8 cellular contexts compared by ENCODE assay signal in the genomic region with DNA sequence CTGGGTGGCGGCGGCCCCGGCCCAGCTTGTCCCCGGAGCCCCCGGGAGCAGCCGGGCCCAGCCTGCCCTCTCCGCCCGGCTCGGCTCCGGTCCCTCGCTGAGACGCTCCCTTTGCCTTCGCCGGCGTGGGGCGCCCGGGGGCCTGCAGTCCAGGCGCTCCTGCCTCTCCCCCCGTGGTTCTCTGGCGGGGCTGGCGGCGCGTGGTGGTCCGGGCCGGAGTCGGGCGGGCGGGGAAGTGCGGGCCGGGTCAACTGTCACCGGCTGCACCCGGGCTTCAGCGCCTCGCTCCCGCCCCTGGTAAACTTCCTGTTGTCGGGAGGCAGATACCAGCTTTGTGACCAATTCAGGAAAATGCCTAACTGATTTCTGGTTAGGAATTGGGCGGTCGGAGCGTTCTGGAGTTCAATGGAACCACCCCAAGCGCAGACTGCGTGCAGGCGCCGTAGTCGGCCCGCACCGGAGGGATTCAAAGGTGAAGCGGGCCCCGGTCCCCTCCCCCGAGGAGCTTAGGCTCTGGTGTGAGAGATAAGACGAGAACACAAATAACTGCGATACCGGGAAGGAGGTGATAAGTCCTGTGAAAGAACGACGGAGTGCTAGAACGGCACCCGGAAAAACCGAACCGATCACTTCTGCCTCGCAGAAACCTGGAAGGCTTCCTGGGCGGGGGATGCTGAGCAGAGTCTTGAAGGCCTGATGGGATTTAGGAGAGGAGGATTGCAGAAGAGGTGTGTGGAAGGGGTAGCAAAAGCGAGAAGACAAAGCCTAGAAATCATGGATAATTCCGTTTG. TPM values are rescaled to one million over a fixed set of nuclear protein-coding genes. Genes with fewer than 3 reads are reported as not detected.
A peak's percentile ranks its signal among the peaks of the same experiment; 100 is the strongest.
DNase-seq lines count a peak whose midpoint lies in the region; ATAC-seq and TF ChIP-seq lines count a peak whose summit lies in the region.

No MANE protein-coding gene starts in this region.

- peak overlapping the region; percentile 79 for H3K9ac ChIP-seq in MM.1S (ENCODE audit: low read length)
- H3K9ac ChIP-seq in duodenal mucosa (ENCODE audit: low read depth in 1 of 2, low read length in 2 of 2): peak overlapping the region; percentile 44 to 82

- peak; percentile 46 for DNase-seq in MM.1S
- DNase-seq in activated CD4-positive, alpha-beta T cell treated with anti-CD3 and anti-CD28 coated beads, Interleukin-2, amount 50 U/mL, for 1 hour: peak; percentile 47
- peak; percentile 71 for DNase-seq in lower lobe of right lung
- DNase-seq in stimulated activated CD8-positive, alpha-beta memory T cell treated with anti-CD3 and anti-CD28 coated beads, Interleukin-12 subunit alpha, Interleukin-12 subunit beta, amount 100 ng/mL, for 4 hours (ENCODE audit: low read depth): peak; percentile 12
- no peak for DNase-seq in H4 (ENCODE audit: low spot score)

- H3K79me2 ChIP-seq in DOHH2 (ENCODE audit: control insufficient read depth, low read length) (peaks cover 56% of the 10 kb centered on the region), MM.1S (ENCODE audit: low read length) (peaks cover 56% of the 10 kb centered on the region)

- peak overlapping the region; percentile 91 for H3K4me3 ChIP-seq in DOHH2 (ENCODE audit: low read length)
- H3K4me3 ChIP-seq in MM.1S (ENCODE audit: low read length): peak overlapping the region; percentile 94
- H3K4me3 ChIP-seq in duodenal mucosa (ENCODE audit: low read depth in 1 of 2, low read length in 2 of 2): peak overlapping the region; percentile 72 to 88
- H3K4me3 ChIP-seq in lower lobe of right lung: peak overlapping the region; percentile 95

- H3K9me3 ChIP-seq in DOHH2 (ENCODE audit: control insufficient read depth, insufficient read depth, low read length) (no peaks in the 10 kb centered on the region), MM.1S (replicated peaks; ENCODE audit: insufficient read depth, low read length) (no peaks in the 10 kb centered on the region), duodenal mucosa (ENCODE audit: control insufficient read depth in 1 of 2, low read length in 2 of 2) (no peaks in the 10 kb centered on the region), lower lobe of right lung (no peaks in the 10 kb centered on the region)

- ATAC-seq in GM21737 (IDR thresholded peaks at IDR 0.05; ENCODE audit: unreplicated experiment) (peak; percentile 17), lower lobe of right lung (peak; percentile 52 to 54)

- H3K4me2 ChIP-seq in DOHH2 (ENCODE audit: low read length): peak overlapping the region; percentile 78
- H3K4me2 ChIP-seq in MM.1S (ENCODE audit: low read depth, low read length): peak overlapping the region; percentile 82

- H3F3A ChIP-seq in DOHH2 (ENCODE audit: control insufficient read depth, insufficient read depth) (0 out of 2 replicates have a peak, but pooled peaks cover 4% of the 10 kb centered on the region), MM.1S (ENCODE audit: insufficient read depth, low read length) (peaks cover 9% of the 10 kb centered on the region)

- H3K36me3 ChIP-seq in DOHH2 (ENCODE audit: control insufficient read depth, low read length) (peaks cover 9% of the 10 kb centered on the region), MM.1S (replicated peaks; ENCODE audit: insufficient read depth, low read length) (no peaks in the 10 kb centered on the region), duodenal mucosa (ENCODE audit: control insufficient read depth in 1 of 2, insufficient read depth in 2 of 2, low read length in 2 of 2) (no peaks in the 10 kb centered on the region), lower lobe of right lung (no peaks in the 10 kb centered on the region)

- H3K9me2 ChIP-seq in DOHH2 (replicated peaks; ENCODE audit: control insufficient read depth, low read length) (no peaks in the 10 kb centered on the region), MM.1S (replicated peaks; ENCODE audit: insufficient read depth, low read length) (no peaks in the 10 kb centered on the region)

- H2AFZ ChIP-seq in MM.1S (ENCODE audit: low read length): peak overlapping the region; percentile 42; the same call in 1 of the 2 replicates

- H3K27me3 ChIP-seq in DOHH2 (ENCODE audit: control insufficient read depth, low read length) (no peaks in the 10 kb centered on the region; the same call in 1 of the 2 replicates), MM.1S (replicated peaks; ENCODE audit: insufficient read depth, low read length) (no peaks in the 10 kb centered on the region), duodenal mucosa (ENCODE audit: control insufficient read depth in 1 of 2, insufficient read depth in 2 of 2, low read length in 2 of 2) (no peaks in the 10 kb centered on the region), lower lobe of right lung (ENCODE audit: low read depth) (no peaks in the 10 kb centered on the region)

- intact Hi-C loops in lower lobe of right lung (cut with DNase I): no loop called here

- H3K4me1 ChIP-seq in DOHH2 (ENCODE audit: control insufficient read depth, low read length): peaks cover 48% of the 10 kb centered on the region
- peaks cover 11% of the 10 kb centered on the region for H3K4me1 ChIP-seq in MM.1S (ENCODE audit: low read length)
- H3K4me1 ChIP-seq in duodenal mucosa (ENCODE audit: control insufficient read depth in 1 of 2, insufficient read depth in 2 of 2, low read length in 2 of 2): peaks cover 26 to 33% of the 10 kb centered on the region in 2 donors
- H3K4me1 ChIP-seq in lower lobe of right lung: peaks cover 55% of the 10 kb centered on the region

- H4K20me1 ChIP-seq in DOHH2 (ENCODE audit: control insufficient read depth, insufficient read depth, low read depth, low read length): peaks cover 30% of the 10 kb centered on the region
- peaks cover 25% of the 10 kb centered on the region for H4K20me1 ChIP-seq in MM.1S (ENCODE audit: insufficient read depth, low read length)

- no peak for TF ChIP-seq CTCF in DOHH2 (IDR thresholded peaks at IDR 0.05; ENCODE audit: low read depth, low read length, poor library complexity, severe bottlenecking)
- TF ChIP-seq CTCF in MM.1S (IDR thresholded peaks at IDR 0.05; ENCODE audit: low read length): no peak
- TF ChIP-seq CTCF in lower lobe of right lung (IDR thresholded peaks at IDR 0.05): no peak

- H3K27ac ChIP-seq in DOHH2 (ENCODE audit: low read depth, low read length): no peak overlapping the region; the same call in 1 of the 2 replicates
- peak overlapping the region; percentile 52; the same call in 1 of the 2 replicates for H3K27ac ChIP-seq in MM.1S (ENCODE audit: low read length)
- H3K27ac ChIP-seq in duodenal mucosa (ENCODE audit: low read depth, low read length): peak overlapping the region; percentile 88
- H3K27ac ChIP-seq in lower lobe of right lung: peak overlapping the region; percentile 97

RNA-seq across cellular contexts. Expression of gene CAB39, which starts 0.9 kb away (rescaled TPM):
- total RNA-seq in lower lobe of right lung: 78.7 TPM
- 32.8 and 42.2 TPM in 2 replicates for total RNA-seq in H4 (2014; rRNA removed; shearing (Covaris generic))
